1 cellular context compared by ENCODE assay signal in genomic region chr6:91167846-91168245, GRCh38.
TF ChIP-seq lines count a peak whose summit lies in the region.

No MANE protein-coding gene starts in this region.

TF ChIP-seq in HEK293, 187 proteins besides CTCF, POLR2A, EP300 and RAD21 (continued from another document):
- no peak for TF ChIP-seq ZNF362 (tag by site-specific recombination; IDR thresholded peaks at IDR 0.05)
